Comparison of ENCODE assay signal across 17 cellular contexts in the genomic region with DNA sequence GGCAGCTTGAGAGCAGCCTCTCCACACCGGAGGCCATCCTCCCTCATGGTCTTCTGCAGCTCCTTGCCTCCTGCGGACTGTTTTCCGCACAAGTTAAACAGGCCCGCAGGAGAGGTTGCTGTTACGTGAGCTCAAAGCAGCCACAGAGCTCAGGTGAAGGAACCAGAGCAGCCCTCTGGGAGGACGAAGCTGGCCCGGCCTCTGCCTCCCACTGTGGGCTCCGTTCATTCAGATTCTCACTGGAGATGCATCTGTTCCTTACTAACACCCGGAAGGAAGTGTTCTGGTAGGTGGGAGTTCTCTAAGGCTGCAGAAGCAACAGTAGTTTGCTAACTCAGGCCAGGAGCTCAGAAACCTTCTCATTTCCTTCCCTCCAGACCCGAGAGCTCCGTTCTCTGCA. TPM values are rescaled to one million over a fixed set of nuclear protein-coding genes. Genes with fewer than 3 reads are reported as not detected.
DNase-seq lines count a peak whose midpoint lies in the region; ATAC-seq and TF ChIP-seq lines count a peak whose summit lies in the region.
"Had no signal": no experiment of that assay in that cellular context is flagged by ENCODE, and none has a peak within 500 bp of the region (broad histone marks: within the 10 kb centered on the region; RNA-seq: fewer than 3 reads in every experiment).

No MANE protein-coding gene starts in this region.

- peak; percentile 38; the same call in 2 of the 3 replicates for ATAC-seq in GM23338

- H3K4me1 ChIP-seq in BLaER1 treated with 17β-estradiol and CSF1 and Interleukin-3, amounts not matched to agents 10 nM and 100 nM = peaks cover 25 to 81% (median 75%) of the 10 kb centered on the region in 10 experiments
- H3K4me1 ChIP-seq in GM23338 (ENCODE audit: insufficient read depth) = no peaks in the 10 kb centered on the region
- no peaks in the 10 kb centered on the region for H3K4me1 ChIP-seq in neuron (ENCODE audit: insufficient read depth, low read length)
- H3K4me1 ChIP-seq: BE2C had no signal

- H3K27ac ChIP-seq in BLaER1 treated with 17β-estradiol and CSF1 and Interleukin-3, amounts not matched to agents 10 nM and 100 nM = peak overlapping the region in 4 of 11 experiments; percentile 9 to 61 (median 21); a peak in 5 of 22 replicates
- H3K27ac ChIP-seq in GM23338 (ENCODE audit: low read depth) = no peak overlapping the region
- H3K27ac ChIP-seq: GM23248 had no signal

- DNase-seq in GM23338 (ENCODE audit: low spot score) (no peak), progenitor cell of endocrine pancreas (ENCODE audit: low spot score, unreplicated experiment) (peak; percentile 8), GDM1 (lab: John Stamatoyannopoulos, UW) (no peak), HCEC 1CT (no peak), GM10248 (ENCODE audit: extremely low spot score) (no peak)
- DNase-seq in effector CD4-positive, alpha-beta T cell = no peak
- DNase-seq: ACHN; BE2C; CD4-positive, alpha-beta memory T cell; DMS79 treated with DMSO at 0.1 percent for 48 hours; GM23248; H9; KG1 had no signal

- H3K4me1 Mint-ChIP-seq in GM23338 = peaks cover 3% of the 10 kb centered on the region; the same call in 2 of the 3 replicates
- peaks cover 7% of the 10 kb centered on the region for H3K4me1 Mint-ChIP-seq in progenitor cell of endocrine pancreas (ENCODE audit: low read depth)
- H3K4me1 Mint-ChIP-seq: CD4-positive, alpha-beta memory T cell; H9 had no signal

- peak overlapping the region in 2 of 11 experiments; percentile 8 to 33; a peak in 1 of 22 replicates for H3K9ac ChIP-seq in BLaER1 treated with 17β-estradiol and CSF1 and Interleukin-3, amounts not matched to agents 10 nM and 100 nM
- H3K9ac ChIP-seq: GM23248 had no signal

- TF ChIP-seq CTCF in GM23338 (conservative IDR thresholded peaks at IDR 0.05; ENCODE audit: low read depth in 2 of 2) (no peak), progenitor cell of endocrine pancreas (IDR thresholded peaks at IDR 0.05; ENCODE audit: unreplicated experiment) (no peak), GM10248 (IDR thresholded peaks at IDR 0.05; ENCODE audit: control extremely low read depth, extremely low read depth, low read depth, missing control alignments) (no peak)

- peaks cover 0 to 5% (median 0%) of the 10 kb centered on the region in 11 experiments; a peak in 1 of 22 replicates for H3K9me3 ChIP-seq in BLaER1 treated with 17β-estradiol and CSF1 and Interleukin-3, amounts not matched to agents 10 nM and 100 nM (replicated peaks in 1 of 11)
- no peaks in the 10 kb centered on the region for H3K9me3 ChIP-seq in neuron (ENCODE audit: low read length)
- H3K9me3 ChIP-seq: BE2C had no signal

- no peaks in the 10 kb centered on the region for H3K79me2 ChIP-seq in GM23338 (replicated peaks; ENCODE audit: insufficient read depth)

- H3K27me3 ChIP-seq in BLaER1 treated with 17β-estradiol and CSF1 and Interleukin-3, amounts not matched to agents 10 nM and 100 nM = no peaks in the 10 kb centered on the region
- no peaks in the 10 kb centered on the region for H3K27me3 ChIP-seq in GM23338 (ENCODE audit: insufficient read depth)
- peaks cover 12% of the 10 kb centered on the region for H3K27me3 ChIP-seq in neuron (ENCODE audit: insufficient read depth, low read length)

- no peaks in the 10 kb centered on the region for H3K9me3 Mint-ChIP-seq in GM23338
- H3K9me3 Mint-ChIP-seq in progenitor cell of endocrine pancreas (ENCODE audit: low read depth) = no peaks in the 10 kb centered on the region
- H3K9me3 Mint-ChIP-seq: CD4-positive, alpha-beta memory T cell; H9 had no signal

- peak overlapping the region in 9 of 11 experiments; percentile 8 to 66 (median 56); a peak in 12 of 22 replicates for H3K4me2 ChIP-seq in BLaER1 treated with 17β-estradiol and CSF1 and Interleukin-3, amounts not matched to agents 10 nM and 100 nM
- H3K4me2 ChIP-seq in GM23338 = no peak overlapping the region

- peaks cover 0 to 86% (median 68%) of the 10 kb centered on the region in 11 experiments; a peak in 17 of 22 replicates for H3K36me3 ChIP-seq in BLaER1 treated with 17β-estradiol and CSF1 and Interleukin-3, amounts not matched to agents 10 nM and 100 nM
- H3K36me3 ChIP-seq in GM23338 (ENCODE audit: insufficient read depth) (no peaks in the 10 kb centered on the region), neuron (ENCODE audit: insufficient read depth, low read length) (no peaks in the 10 kb centered on the region)
- H3K36me3 ChIP-seq: BE2C had no signal

- H3F3A ChIP-seq in GM23338 (replicated peaks; ENCODE audit: low read depth) = no peaks in the 10 kb centered on the region

- H3K4me3 Mint-ChIP-seq in GM23338 (no peak overlapping the region), progenitor cell of endocrine pancreas (ENCODE audit: low read depth) (no peak overlapping the region)
- H3K4me3 Mint-ChIP-seq: CD14-positive monocyte; CD4-positive, alpha-beta memory T cell; H9 had no signal

- H3K9me2 ChIP-seq in GM23338 (ENCODE audit: insufficient read depth) = no peaks in the 10 kb centered on the region

- 0 out of 2 replicates have a peak overlapping the region, but pooled peaks have one; percentile 28 for H2AFZ ChIP-seq in GM23338
- H2AFZ ChIP-seq in neuron (ENCODE audit: low read depth, low read length) = peak overlapping the region; percentile 11
- H2AFZ ChIP-seq: GM23248 had no signal

- H3K27me3 Mint-ChIP-seq in GM23338 (ENCODE audit: insufficient read depth, low read depth, poor library complexity) (peaks cover 14% of the 10 kb centered on the region), progenitor cell of endocrine pancreas (peaks cover 27% of the 10 kb centered on the region)

- peaks cover 0 to 22% (median 0%) of the 10 kb centered on the region in 11 experiments; a peak in 6 of 22 replicates for H4K20me1 ChIP-seq in BLaER1 treated with 17β-estradiol and CSF1 and Interleukin-3, amounts not matched to agents 10 nM and 100 nM
- no peaks in the 10 kb centered on the region for H4K20me1 ChIP-seq in GM23338 (replicated peaks; ENCODE audit: insufficient read depth)

- H3K36me3 Mint-ChIP-seq in GM23338 (ENCODE audit: low read depth) (no peaks in the 10 kb centered on the region), progenitor cell of endocrine pancreas (ENCODE audit: insufficient read depth) (no peaks in the 10 kb centered on the region)
- H3K36me3 Mint-ChIP-seq: CD14-positive monocyte; CD4-positive, alpha-beta memory T cell had no signal

- H3K27ac Mint-ChIP-seq in GM23338 (no peak overlapping the region), progenitor cell of endocrine pancreas (no peak overlapping the region)
- H3K27ac Mint-ChIP-seq: H9 had no signal

- CTCF ChIA-PET in GM10248 (lab: Yijun Ruan, JAX) = no interaction called here

- no peak overlapping the region for H3K4me3 ChIP-seq in BLaER1 treated with 17β-estradiol and CSF1 and Interleukin-3, amounts not matched to agents 10 nM and 100 nM
- H3K4me3 ChIP-seq in GM23338 (no peak overlapping the region), neuron (ENCODE audit: low read length) (no peak overlapping the region)
- H3K4me3 ChIP-seq: GM23248 had no signal

- POLR2A ChIA-PET in GM10248 (lab: Yijun Ruan, JAX) = no interaction called here

TF ChIP-seq in GM23338, 12 proteins besides CTCF, POLR2A, EP300 and RAD21 (continues in another document):
- TF ChIP-seq ETS1 (IDR thresholded peaks at IDR 0.05) (no peak), NANOG (IDR thresholded peaks at IDR 0.05; ENCODE audit: borderline replicate concordance) (no peak), JUNB (IDR thresholded peaks at IDR 0.05; ENCODE audit: unreplicated experiment) (no peak)
- TF ChIP-seq, protein P1, sequence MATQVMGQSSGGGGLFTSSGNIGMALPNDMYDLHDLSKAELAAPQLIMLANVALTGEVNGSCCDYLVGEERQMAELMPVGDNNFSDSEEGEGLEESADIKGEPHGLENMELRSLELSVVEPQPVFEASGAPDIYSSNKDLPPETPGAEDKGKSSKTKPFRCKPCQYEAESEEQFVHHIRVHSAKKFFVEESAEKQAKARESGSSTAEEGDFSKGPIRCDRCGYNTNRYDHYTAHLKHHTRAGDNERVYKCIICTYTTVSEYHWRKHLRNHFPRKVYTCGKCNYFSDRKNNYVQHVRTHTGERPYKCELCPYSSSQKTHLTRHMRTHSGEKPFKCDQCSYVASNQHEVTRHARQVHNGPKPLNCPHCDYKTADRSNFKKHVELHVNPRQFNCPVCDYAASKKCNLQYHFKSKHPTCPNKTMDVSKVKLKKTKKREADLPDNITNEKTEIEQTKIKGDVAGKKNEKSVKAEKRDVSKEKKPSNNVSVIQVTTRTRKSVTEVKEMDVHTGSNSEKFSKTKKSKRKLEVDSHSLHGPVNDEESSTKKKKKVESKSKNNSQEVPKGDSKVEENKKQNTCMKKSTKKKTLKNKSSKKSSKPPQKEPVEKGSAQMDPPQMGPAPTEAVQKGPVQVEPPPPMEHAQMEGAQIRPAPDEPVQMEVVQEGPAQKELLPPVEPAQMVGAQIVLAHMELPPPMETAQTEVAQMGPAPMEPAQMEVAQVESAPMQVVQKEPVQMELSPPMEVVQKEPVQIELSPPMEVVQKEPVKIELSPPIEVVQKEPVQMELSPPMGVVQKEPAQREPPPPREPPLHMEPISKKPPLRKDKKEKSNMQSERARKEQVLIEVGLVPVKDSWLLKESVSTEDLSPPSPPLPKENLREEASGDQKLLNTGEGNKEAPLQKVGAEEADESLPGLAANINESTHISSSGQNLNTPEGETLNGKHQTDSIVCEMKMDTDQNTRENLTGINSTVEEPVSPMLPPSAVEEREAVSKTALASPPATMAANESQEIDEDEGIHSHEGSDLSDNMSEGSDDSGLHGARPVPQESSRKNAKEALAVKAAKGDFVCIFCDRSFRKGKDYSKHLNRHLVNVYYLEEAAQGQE (IDR thresholded peaks at IDR 0.05; ENCODE audit: unreplicated experiment) = no peak

RNA-seq across cellular contexts. Expression of gene DIPK1C, which starts 10.9 kb away (rescaled TPM):
- total RNA-seq in GM23338 (2014; rRNA removed; shearing (Covaris generic)) = 0.07 TPM in 1 of 2 replicates, not detected in the other
- polyA plus RNA-seq in GM23338 (2016; fragmentation: Nextera tagmentation; extraction: Ambion mirVana) = not detected in 2 replicates
- not detected in 2 replicates for total RNA-seq in progenitor cell of endocrine pancreas
- total RNA-seq: CD4-positive, alpha-beta memory T cell; GM23248; H9; HT-29 had no signal
- polyA plus RNA-seq: CD14-positive monocyte; CD4-positive, alpha-beta memory T cell; GM23248 had no signal

RNA-seq across cellular contexts. Expression of gene CNDP2, which starts 50.0 kb away (rescaled TPM):
- total RNA-seq in GM23338 (2014; rRNA removed; shearing (Covaris generic)) = 172 and 175 TPM in 2 replicates
- 116 and 117 TPM in 2 replicates for polyA plus RNA-seq in GM23338 (2016; fragmentation: Nextera tagmentation; extraction: Ambion mirVana)
- total RNA-seq in progenitor cell of endocrine pancreas = 176 and 182 TPM in 2 replicates
